9 cellular contexts compared by ENCODE assay signal in the genomic region with DNA sequence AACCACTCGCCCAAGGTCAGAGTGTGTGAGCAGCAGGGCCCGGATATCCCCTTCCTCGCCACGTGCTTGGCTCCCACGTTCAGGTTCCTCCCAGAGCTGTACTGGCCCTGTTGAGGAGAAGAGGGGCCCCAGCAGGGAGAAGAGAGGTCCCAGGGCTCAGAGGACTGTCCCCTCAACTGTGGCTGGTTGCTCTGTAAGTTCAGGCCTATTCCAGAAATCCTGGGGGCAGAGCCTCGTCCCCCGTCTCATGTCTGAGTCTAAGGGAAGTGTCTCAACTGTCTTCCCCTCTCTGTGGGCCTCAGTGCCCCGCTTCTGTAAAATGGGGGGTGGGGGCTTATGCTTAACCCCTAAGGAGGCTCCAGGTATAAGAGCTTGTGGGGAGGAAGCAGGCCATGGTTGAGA. TPM values are rescaled to one million over a fixed set of nuclear protein-coding genes. Genes with fewer than 3 reads are reported as not detected.
A peak's percentile ranks its signal among the peaks of the same experiment; 100 is the strongest.
DNase-seq lines count a peak whose midpoint lies in the region; ATAC-seq lines count a peak whose summit lies in the region.
"Had no signal": no experiment of that assay in that cellular context is flagged by ENCODE, and none has a peak within 500 bp of the region (broad histone marks: within the 10 kb centered on the region; RNA-seq: fewer than 3 reads in every experiment).

No MANE protein-coding gene starts in this region.

- peaks cover 37% of the 10 kb centered on the region for H3K4me1 Mint-ChIP-seq in activated naive CD8-positive, alpha-beta T cell treated with anti-CD3 and anti-CD28 coated beads, Interleukin-2, amount 10 ng/mL, durations not matched to agents 7 days and 5 days

- ATAC-seq in activated naive CD8-positive, alpha-beta T cell treated with anti-CD3 and anti-CD28 coated beads, Interleukin-2, amount 10 ng/mL, durations not matched to agents 7 days and 5 days (ENCODE audit: low read depth) = peak; percentile 7
- ATAC-seq in HG02885 (IDR thresholded peaks at IDR 0.05; ENCODE audit: poor library complexity, unreplicated experiment) = no peak
- no peak for ATAC-seq in GM19452 (IDR thresholded peaks at IDR 0.05; ENCODE audit: unreplicated experiment)

- H3K27me3 ChIP-seq in BLaER1 (no peaks in the 10 kb centered on the region), Karpas-422 (ENCODE audit: low read length) (no peaks in the 10 kb centered on the region), muscle layer of colon (ENCODE audit: control insufficient read depth in 1 of 2, insufficient read depth in 2 of 2, low read length in 2 of 2) (no peaks in the 10 kb centered on the region)

- peaks cover 61% of the 10 kb centered on the region for H4K20me1 ChIP-seq in BLaER1
- H4K20me1 ChIP-seq in Karpas-422 (ENCODE audit: insufficient read depth, low read depth, low read length) = peaks cover 22% of the 10 kb centered on the region

- H3K36me3 Mint-ChIP-seq in activated naive CD8-positive, alpha-beta T cell treated with anti-CD3 and anti-CD28 coated beads, Interleukin-2, amount 10 ng/mL, durations not matched to agents 7 days and 5 days = peaks cover 29% of the 10 kb centered on the region

- peaks cover 77% of the 10 kb centered on the region for H3K79me2 ChIP-seq in Karpas-422 (ENCODE audit: low read length)

- H3K4me2 ChIP-seq in BLaER1 (peak overlapping the region; percentile 92), Karpas-422 (ENCODE audit: low read depth, low read length, poor library complexity, severe bottlenecking) (peak overlapping the region; percentile 79)

- H3K27me3 Mint-ChIP-seq in activated naive CD8-positive, alpha-beta T cell treated with anti-CD3 and anti-CD28 coated beads, Interleukin-2, amount 10 ng/mL, durations not matched to agents 7 days and 5 days = no peaks in the 10 kb centered on the region

- H3K4me3 ChIP-seq in BLaER1 (peak overlapping the region; percentile 57), Karpas-422 (ENCODE audit: low read length) (peak overlapping the region; percentile 99; the same call in 1 of the 2 replicates), muscle layer of colon (ENCODE audit: low read depth in 1 of 2, low read length in 2 of 2) (peak overlapping the region in 1 of 2 donors; percentile 8)

- H3K36me3 ChIP-seq in BLaER1 (peaks cover 54% of the 10 kb centered on the region), Karpas-422 (ENCODE audit: insufficient read depth, low read length) (peaks cover 16% of the 10 kb centered on the region), muscle layer of colon (ENCODE audit: insufficient read depth, low read length) (peaks cover 17% of the 10 kb centered on the region)

- H3K9ac ChIP-seq in BLaER1 (peak overlapping the region; percentile 76), Karpas-422 (ENCODE audit: low read length) (peak overlapping the region; percentile 61), muscle layer of colon (ENCODE audit: low read length) (no peak overlapping the region)

- H3K27ac Mint-ChIP-seq in activated naive CD8-positive, alpha-beta T cell treated with anti-CD3 and anti-CD28 coated beads, Interleukin-2, amount 10 ng/mL, durations not matched to agents 7 days and 5 days = peak overlapping the region; percentile 92

- H3K9me3 ChIP-seq in BLaER1 = no peaks in the 10 kb centered on the region
- no peaks in the 10 kb centered on the region for H3K9me3 ChIP-seq in Karpas-422 (ENCODE audit: low read length)
- H3K9me3 ChIP-seq in muscle layer of colon (ENCODE audit: low read length) = no peaks in the 10 kb centered on the region

- peaks cover 64% of the 10 kb centered on the region for H3K4me1 ChIP-seq in BLaER1
- H3K4me1 ChIP-seq in Karpas-422 (ENCODE audit: low read length) = peaks cover 47% of the 10 kb centered on the region
- peaks cover 54% of the 10 kb centered on the region for H3K4me1 ChIP-seq in muscle layer of colon (ENCODE audit: insufficient read depth, low read length)

- peak overlapping the region; percentile 82 for H3K4me3 Mint-ChIP-seq in activated naive CD8-positive, alpha-beta T cell treated with anti-CD3 and anti-CD28 coated beads, Interleukin-2, amount 10 ng/mL, durations not matched to agents 7 days and 5 days

- no peaks in the 10 kb centered on the region for H3K9me2 ChIP-seq in Karpas-422 (replicated peaks; ENCODE audit: insufficient read depth, low read length)

- no peaks in the 10 kb centered on the region for H3K9me3 Mint-ChIP-seq in activated naive CD8-positive, alpha-beta T cell treated with anti-CD3 and anti-CD28 coated beads, Interleukin-2, amount 10 ng/mL, durations not matched to agents 7 days and 5 days

- no peak for DNase-seq in Karpas-422
- DNase-seq in activated naive CD8-positive, alpha-beta T cell treated with anti-CD3 and anti-CD28 coated beads, Interleukin-2, amount 10 ng/mL, durations not matched to agents 7 days and 5 days = peak; percentile 46
- no peak for DNase-seq in NCI-H2196 (lab: John Stamatoyannopoulos, UW; ENCODE audit: unreplicated experiment)
- no peak for DNase-seq in NCI-H526 treated with DMSO at 0.1 percent for 48 hours (lab: John Stamatoyannopoulos, UW)

- H3K27ac ChIP-seq in BLaER1 (peak overlapping the region; percentile 86), Karpas-422 (ENCODE audit: low read length) (peak overlapping the region; percentile 43), muscle layer of colon (ENCODE audit: low read depth, low read length) (peak overlapping the region; percentile 62)

- no peak overlapping the region for H2AFZ ChIP-seq in Karpas-422 (ENCODE audit: low read length)

- POLR2A ChIA-PET in activated naive CD8-positive, alpha-beta T cell treated with anti-CD3 and anti-CD28 coated beads, Interleukin-2, amount 10 ng/mL, durations not matched to agents 7 days and 5 days (lab: Charles Lee) = interaction anchor here (1.3 kb wide), 1 partner anchor 172 kb away, joined by 4 read pairs; no protein-coding TSS in a partner anchor

RNA-seq across cellular contexts. Expression of a gene that starts 3.9 kb away (rescaled TPM):
- 31.1 and 57.5 TPM in 2 replicates for total RNA-seq in Karpas-422 (2014; rRNA removed; shearing (Covaris generic); ENCODE audit: low replicate concordance)
- total RNA-seq in activated naive CD8-positive, alpha-beta T cell treated with anti-CD3 and anti-CD28 coated beads, Interleukin-2, amount 10 ng/mL, durations not matched to agents 7 days and 5 days = 10 to 100 TPM; 76.1 to 87.4 TPM

RNA-seq across cellular contexts. Expression of a gene that starts 53.9 kb away (rescaled TPM):
- not detected in 2 replicates for total RNA-seq in Karpas-422 (2014; rRNA removed; shearing (Covaris generic); ENCODE audit: low replicate concordance)
- not detected for total RNA-seq in activated naive CD8-positive, alpha-beta T cell treated with anti-CD3 and anti-CD28 coated beads, Interleukin-2, amount 10 ng/mL, durations not matched to agents 7 days and 5 days
- total RNA-seq: SK-MEL-5 had no signal
